ENCODE assay signal across 20 cellular contexts in the genomic region with DNA sequence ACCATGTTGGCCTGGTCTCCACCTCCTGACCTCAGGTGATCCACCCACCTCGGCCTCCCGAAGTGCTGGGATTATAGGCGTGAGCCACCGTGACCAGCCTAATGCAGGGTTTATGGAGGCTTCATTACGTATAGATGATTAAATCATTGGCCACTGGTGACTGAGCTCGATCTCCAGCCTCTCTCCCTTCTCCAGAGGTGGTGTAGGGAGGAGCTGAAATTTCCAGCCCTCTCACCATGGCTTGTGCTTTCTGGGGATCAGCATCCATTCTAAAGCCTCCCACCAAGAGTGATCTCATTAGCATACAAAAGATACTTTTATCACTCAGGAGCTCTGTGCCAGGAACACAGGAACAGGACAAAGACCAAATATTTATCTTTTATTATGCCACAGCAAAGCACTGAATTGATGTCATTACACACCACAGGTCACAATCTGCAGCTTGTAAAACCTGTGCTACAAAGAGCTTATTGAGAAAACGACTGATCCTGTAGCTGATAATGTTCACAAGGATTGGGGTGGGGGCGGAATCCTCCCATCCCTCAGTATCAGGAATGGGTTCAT. TPM values are rescaled to one million over a fixed set of nuclear protein-coding genes. Genes with fewer than 3 reads are reported as not detected.
DNase-seq lines count a peak whose midpoint lies in the region; ATAC-seq and TF ChIP-seq lines count a peak whose summit lies in the region.
"Had no signal": no experiment of that assay in that cellular context is flagged by ENCODE, and none has a peak within 500 bp of the region (broad histone marks: within the 10 kb centered on the region; RNA-seq: fewer than 3 reads in every experiment).

No MANE protein-coding gene starts in this region.

- peaks cover 9% of the 10 kb centered on the region for H3K36me3 Mint-ChIP-seq in neural progenitor cell

- no peak for ATAC-seq in heart left ventricle

- H3K9ac ChIP-seq in duodenal mucosa (ENCODE audit: low read depth in 1 of 2, low read length in 2 of 2) (peak overlapping the region; percentile 43 to 44), neural progenitor cell (no peak overlapping the region)
- H3K9ac ChIP-seq: GM23248 had no signal

- TF ChIP-seq POLR2A in heart left ventricle (IDR thresholded peaks at IDR 0.05): no peak

- H3K4me1 Mint-ChIP-seq in neural progenitor cell: peaks cover 1% of the 10 kb centered on the region

- no peaks in the 10 kb centered on the region for H3K36me3 ChIP-seq in H7 (replicated peaks; ENCODE audit: control insufficient read depth, insufficient read depth, low read length)
- peaks cover 0 to 5% of the 10 kb centered on the region in 2 donors for H3K36me3 ChIP-seq in duodenal mucosa (ENCODE audit: control insufficient read depth in 1 of 2, insufficient read depth in 2 of 2, low read length in 2 of 2)
- H3K36me3 ChIP-seq in neural progenitor cell: no peaks in the 10 kb centered on the region
- H3K36me3 ChIP-seq in heart left ventricle: no peaks in the 10 kb centered on the region
- H3K36me3 ChIP-seq: sigmoid colon, suprapubic skin had no signal

- no peaks in the 10 kb centered on the region for H3K27me3 ChIP-seq in H7 (ENCODE audit: control insufficient read depth, insufficient read depth, low read length)
- H3K27me3 ChIP-seq in duodenal mucosa (ENCODE audit: control insufficient read depth in 1 of 2, insufficient read depth in 2 of 2, low read length in 2 of 2): no peaks in the 10 kb centered on the region
- H3K27me3 ChIP-seq in neural progenitor cell: no peaks in the 10 kb centered on the region
- no peaks in the 10 kb centered on the region for H3K27me3 ChIP-seq in heart left ventricle
- H3K27me3 ChIP-seq: dorsolateral prefrontal cortex, sigmoid colon, SJSA1, suprapubic skin had no signal

- H3K4me3 Mint-ChIP-seq in neural progenitor cell: no peak overlapping the region
- H3K4me3 Mint-ChIP-seq: activated naive CD8-positive, alpha-beta T cell treated with anti-CD3 and anti-CD28 coated beads, Interleukin-2, amount 10 ng/mL, durations not matched to agents 7 days and 5 days; activated T-cell treated with anti-CD3 and anti-CD28 coated beads, Interleukin-2, amount 50 U/mL, for 24 hours had no signal

- 77 to 84% (median 82%) methylated on average over 8 of the region's 8 CpGs for WGBS in heart left ventricle, 4 donors

- H3K4me3 ChIP-seq in H7 (ENCODE audit: insufficient read depth, low read depth, low read length) (no peak overlapping the region), duodenal mucosa (ENCODE audit: low read depth in 1 of 2, low read length in 2 of 2) (no peak overlapping the region), neural progenitor cell (no peak overlapping the region), heart left ventricle (no peak overlapping the region)
- H3K4me3 ChIP-seq: dorsolateral prefrontal cortex, GM23248, sigmoid colon, SJSA1, suprapubic skin had no signal

- intact Hi-C loops in heart left ventricle (cut with DNase I): no loop called here

- TF ChIP-seq CTCF in neural progenitor cell (IDR thresholded peaks at IDR 0.05) (no peak), RWPE1 (conservative IDR thresholded peaks at IDR 0.05; ENCODE audit: low read depth) (no peak), heart left ventricle (IDR thresholded peaks at IDR 0.05) (no peak)

- no peaks in the 10 kb centered on the region for H3K27me3 Mint-ChIP-seq in neural progenitor cell (ENCODE audit: insufficient read depth, low read depth)
- H3K27me3 Mint-ChIP-seq: activated naive CD8-positive, alpha-beta T cell treated with anti-CD3 and anti-CD28 coated beads, Interleukin-2, amount 10 ng/mL, durations not matched to agents 7 days and 5 days; activated T-cell treated with anti-CD3 and anti-CD28 coated beads, Interleukin-2, amount 50 U/mL, for 24 hours had no signal

- peaks cover 11% of the 10 kb centered on the region for H3F3A ChIP-seq in neural progenitor cell (ENCODE audit: low read depth)

- peak overlapping the region; percentile 12 for H3K27ac Mint-ChIP-seq in neural progenitor cell
- H3K27ac Mint-ChIP-seq: activated naive CD8-positive, alpha-beta T cell treated with anti-CD3 and anti-CD28 coated beads, Interleukin-2, amount 10 ng/mL, durations not matched to agents 7 days and 5 days; activated T-cell treated with anti-CD3 and anti-CD28 coated beads, Interleukin-2, amount 50 U/mL, for 24 hours had no signal

- POLR2A ChIA-PET in RWPE1 (lab: Yijun Ruan, JAX; ENCODE audit: low non-redundant PET): no interaction called here

- CTCF ChIA-PET in RWPE1 (lab: Yijun Ruan, JAX): interaction anchor here (0.8 kb wide), 1 partner anchor 141 kb away, joined by 4 read pairs; no protein-coding TSS in a partner anchor

- peaks cover 71% of the 10 kb centered on the region for H3K79me2 ChIP-seq in neural progenitor cell (ENCODE audit: low read depth)

- no peaks in the 10 kb centered on the region for H4K20me1 ChIP-seq in neural progenitor cell (ENCODE audit: low read depth)

- H3K4me2 ChIP-seq in neural progenitor cell: no peak overlapping the region

- DNase-seq in H7 (peak; percentile 70), NCI-H2081 treated with DMSO at 0.1 percent for 48 hours (lab: John Stamatoyannopoulos, UW) (peak; percentile 9), neural progenitor cell (ENCODE audit: low spot score) (peak; percentile 19), UCSD-AML1 (lab: John Stamatoyannopoulos, UW; ENCODE audit: unreplicated experiment) (no peak), RWPE1 (ENCODE audit: low spot score) (no peak), NCI-H526 treated with DMSO at 0.1 percent for 48 hours (lab: John Stamatoyannopoulos, UW) (no peak), heart left ventricle (no peak)
- DNase-seq: activated CD4-positive, alpha-beta T cell treated with anti-CD3 and anti-CD28 coated beads, Interleukin-2, amount 50 U/mL, for 4 hours; activated naive CD8-positive, alpha-beta T cell treated with anti-CD3 and anti-CD28 coated beads, Interleukin-2, amount 10 ng/mL, durations not matched to agents 7 days and 5 days; activated T-cell treated with anti-CD3 and anti-CD28 coated beads, Interleukin-2, amount 50 U/mL, for 24 hours; AML-193; dorsolateral prefrontal cortex; GM23248; kidney glomerular epithelial cell; midbrain; NCI-H2171 treated with DMSO at 0.1 percent for 48 hours; sigmoid colon had no signal

- peaks cover 20% of the 10 kb centered on the region for H3K9me3 Mint-ChIP-seq in neural progenitor cell

- H3K27ac ChIP-seq in duodenal mucosa (ENCODE audit: low read depth, low read length) (peak overlapping the region; percentile 58), neural progenitor cell (no peak overlapping the region), RWPE1 (no peak overlapping the region), heart left ventricle (no peak overlapping the region)
- H3K27ac ChIP-seq: dorsolateral prefrontal cortex, GM23248, SJSA1, suprapubic skin had no signal

- peaks cover 0 to 5% of the 10 kb centered on the region in 2 donors for H3K9me3 ChIP-seq in duodenal mucosa (ENCODE audit: control insufficient read depth in 1 of 2, low read length in 2 of 2)
- H3K9me3 ChIP-seq in neural progenitor cell (ENCODE audit: low read depth): peaks cover 8% of the 10 kb centered on the region
- peaks cover 0 to 16% (median 0%) of the 10 kb centered on the region in 12 donors for H3K9me3 ChIP-seq in heart left ventricle
- H3K9me3 ChIP-seq: sigmoid colon, SJSA1, suprapubic skin had no signal

- H3K4me1 ChIP-seq in duodenal mucosa (ENCODE audit: control insufficient read depth in 1 of 2, insufficient read depth in 2 of 2, low read length in 2 of 2) (peaks cover 8% of the 10 kb centered on the region in 2 donors), neural progenitor cell (no peaks in the 10 kb centered on the region), heart left ventricle (no peaks in the 10 kb centered on the region)
- H3K4me1 ChIP-seq: sigmoid colon, suprapubic skin had no signal

- no peak overlapping the region for H2AFZ ChIP-seq in neural progenitor cell (replicated peaks)
- H2AFZ ChIP-seq: GM23248 had no signal

RNA-seq across cellular contexts. Expression of a gene that starts 32.4 kb away (rescaled TPM):
- 26.6 and 27.0 TPM in 2 replicates for total RNA-seq in H7 (2014; rRNA removed; shearing (Covaris generic))
- 27.0 and 28.0 TPM in 2 replicates for total RNA-seq in neural progenitor cell (ENCODE audit: low replicate concordance)
- total RNA-seq in heart left ventricle: 1 to 10 TPM in 7 of 9 donors, under 1 TPM in 2; 0.35 to 3.7 (median 1.9) TPM
- polyA plus RNA-seq in heart left ventricle: 1 to 10 TPM in 1 of 2 donors, under 1 TPM in 1; 0.72 to 1.1 TPM

RNA-seq across cellular contexts. Expression of a gene that starts 48.7 kb away (rescaled TPM):
- total RNA-seq in H7 (2014; rRNA removed; shearing (Covaris generic)): 5.5 and 6.5 TPM in 2 replicates
- total RNA-seq in neural progenitor cell (ENCODE audit: low replicate concordance): 6.4 and 7.0 TPM in 2 replicates
- 1 to 10 TPM; 3.4 to 6.7 (median 6.4) TPM for total RNA-seq in heart left ventricle
- 1 to 10 TPM; 3.3 to 3.5 TPM for polyA plus RNA-seq in heart left ventricle

Comparison
In these comparisons a context has a peak if more than half of its experiments do, and no peak if none do; other contexts are left out.
1. DNase-seq: peak in H7 (single experiment), NCI-H2081 treated with DMSO at 0.1 percent for 48 hours (single experiment) and neural progenitor cell (single experiment); none in UCSD-AML1 (single experiment), RWPE1 (single experiment), NCI-H526 treated with DMSO at 0.1 percent for 48 hours (single experiment) and heart left ventricle (0 of 5).